ENCODE assay signal across 1 cellular context in genomic region chr6:151389640-151390275, GRCh38.
TF ChIP-seq lines count a peak whose summit lies in the region.

No MANE protein-coding gene starts in this region.

TF ChIP-seq in K562, 482 proteins besides CTCF, POLR2A, EP300 and RAD21 (continued from another document):
- TF ChIP-seq PBX2 (CRISPR knock-in tag; IDR thresholded peaks at IDR 0.05; ENCODE audit: low read depth) (no peak), PBX2 (tag; conservative IDR thresholded peaks at IDR 0.05; ENCODE audit: low read depth) (no peak), ATF1 (CRISPR knock-in tag; IDR thresholded peaks at IDR 0.05) (no peak; the same call in 1 of the 2 replicates), ATF1 (tag; IDR thresholded peaks at IDR 0.05) (peak; percentile 62), ZKSCAN1 (IDR thresholded peaks at IDR 0.05; ENCODE audit: low read depth, low read length) (no peak; the same call in 1 of the 2 replicates), ARID1B (IDR thresholded peaks at IDR 0.05) (peak; percentile 45; the same call in 1 of the 2 replicates), SNAPC5 (CRISPR knock-in tag; IDR thresholded peaks at IDR 0.05) (no peak), WHSC1 (IDR thresholded peaks at IDR 0.05; ENCODE audit: low read length) (no peak), ZNF324 (CRISPR knock-in tag; IDR thresholded peaks at IDR 0.05) (0 out of 2 replicates have a peak, but pooled peaks have one; percentile 12), E2F3 (CRISPR knock-in tag; IDR thresholded peaks at IDR 0.05) (peak; percentile 67; the same call in 1 of the 2 replicates), CBFB (CRISPR knock-in tag; IDR thresholded peaks at IDR 0.05) (0 out of 2 replicates have a peak, but pooled peaks have one; percentile 31), ZEB2 (IDR thresholded peaks at IDR 0.05) (no peak), ZC3H8 (IDR thresholded peaks at IDR 0.05) (0 out of 2 replicates have a peak, but pooled peaks have one; percentile 49), NKRF (IDR thresholded peaks at IDR 0.05; ENCODE audit: borderline replicate concordance) (peak; percentile 52; the same call in 1 of the 2 replicates), ZNF644 (tag; IDR thresholded peaks at IDR 0.05; ENCODE audit: low read depth) (peak; percentile 56), ZNF740 (CRISPR knock-in tag; IDR thresholded peaks at IDR 0.05) (peak; percentile 49; the same call in 1 of the 2 replicates), ZNF740 (tag; IDR thresholded peaks at IDR 0.05) (no peak), ZSCAN32 (CRISPR knock-in tag; IDR thresholded peaks at IDR 0.05) (0 out of 2 replicates have a peak, but pooled peaks have one; percentile 25), MTA3 (IDR thresholded peaks at IDR 0.05; ENCODE audit: borderline replicate concordance) (peak; percentile 81; the same call in 1 of the 2 replicates), FOXJ2 (tag; IDR thresholded peaks at IDR 0.05) (peak; percentile 36; the same call in 1 of the 2 replicates), THAP7 (CRISPR knock-in tag; IDR thresholded peaks at IDR 0.05) (no peak), ETS2 (tag; IDR thresholded peaks at IDR 0.05; ENCODE audit: borderline replicate concordance, poor library complexity, severe bottlenecking) (no peak), TFAP4 (CRISPR knock-in tag; IDR thresholded peaks at IDR 0.05; ENCODE audit: borderline replicate concordance) (no peak), ZNF12 (CRISPR knock-in tag; IDR thresholded peaks at IDR 0.05) (peak; percentile 60; the same call in 1 of the 2 replicates), RREB1 (CRISPR knock-in tag; IDR thresholded peaks at IDR 0.05) (peak; percentile 83; the same call in 1 of the 2 replicates), RNF2 (IDR thresholded peaks at IDR 0.05) (peak; percentile 64; the same call in 1 of the 2 replicates), TEAD4 (IDR thresholded peaks at IDR 0.05; ENCODE audit: low read length) (no peak), TEAD4 (CRISPR knock-in tag; IDR thresholded peaks at IDR 0.05; ENCODE audit: borderline replicate concordance) (no peak; the same call in 1 of the 2 replicates), ZBTB26 (CRISPR knock-in tag; IDR thresholded peaks at IDR 0.05) (no peak), ELK1 (CRISPR knock-in tag; IDR thresholded peaks at IDR 0.05) (no peak)
